ENCODE assay signal across 27 cellular contexts in the genomic region with DNA sequence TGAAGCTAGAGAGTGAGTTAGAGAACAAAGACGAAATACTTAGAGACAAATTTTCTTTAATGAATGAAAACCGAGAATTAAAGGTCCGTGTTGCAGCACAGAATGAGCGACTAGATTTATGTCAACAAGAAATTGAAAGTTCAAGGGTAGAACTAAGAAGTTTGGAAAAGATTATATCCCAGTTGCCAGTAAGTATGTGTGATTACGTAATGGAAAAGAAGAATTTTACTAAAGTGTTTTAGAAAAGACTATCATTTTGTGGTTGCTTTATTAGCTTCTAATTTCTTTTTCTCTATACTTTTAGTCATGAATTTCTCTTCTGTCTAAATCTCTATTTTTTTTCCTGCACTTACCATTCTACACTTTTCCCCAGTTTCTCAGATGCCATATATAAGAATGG.
"Had no signal": no experiment of that assay in that cellular context is flagged by ENCODE, and none has a peak within 500 bp of the region (broad histone marks: within the 10 kb centered on the region; RNA-seq: fewer than 3 reads in every experiment).

No MANE protein-coding gene starts in this region.

- H3K27me3 ChIP-seq: adrenal gland, ascending aorta had no signal

- H3K27ac ChIP-seq: ascending aorta had no signal

- ATAC-seq: activated CD8-positive, alpha-beta T cell treated with anti-CD3 and anti-CD28 coated beads, Interleukin-2, amount 10 ng/mL, durations not matched to agents 7 days and 5 days; activated T-helper 17 cell treated with anti-CD3 and anti-CD28 coated beads, Interleukin-2, amount 50 U/mL, for 72 hours; Panc1; Right ventricle myocardium inferior; T-helper 17 cell; WTC11 had no signal

- H3K9me3 ChIP-seq: adrenal gland, ascending aorta, SK-N-SH had no signal

- H3K4me3 ChIP-seq: adrenal gland, ascending aorta had no signal

- DNase-seq: activated CD4-positive, alpha-beta T cell treated with anti-CD3 and anti-CD28 coated beads for 48 hours; activated CD4-positive, alpha-beta T cell treated with anti-CD3 and anti-CD28 coated beads, Interleukin-2, amount 50 U/mL, for 4 hours; activated CD4-positive, CD25-positive, alpha-beta regulatory T cell treated with anti-CD3 and anti-CD28 coated beads, Interleukin-2, amount 50 U/mL, for 72 hours; activated CD8-positive, alpha-beta T cell treated with anti-CD3 and anti-CD28 coated beads, Interleukin-2, amount 10 ng/mL, durations not matched to agents 7 days and 5 days; activated gamma-delta T cell; activated naive CD4-positive, alpha-beta T cell treated with anti-CD3 and anti-CD28 coated beads for 36 hours; activated naive CD8-positive, alpha-beta T cell treated with anti-CD3 and anti-CD28 coated beads for 36 hours; activated T-cell treated with anti-CD3 and anti-CD28 coated beads, Interleukin-2, amount 50 U/mL, for 48 hours; adrenal gland; Kasumi-1; NCI-H1105 treated with DMSO at 0.1 percent for 48 hours; NCI-H1436 treated with DMSO at 0.1 percent for 48 hours; NCI-H187; NCI-H2081; NCI-H510A treated with DMSO at 0.1 percent for 48 hours; NCI-H69; NK-92 treated with Interleukin-12 subunit alpha and Interleukin-12 subunit beta, amount 100 ng/mL, for 24 hours; OCI-M1; RPMI8226; SK-N-SH; T-helper 17 cell; T-helper 9 cell had no signal

- H3K4me1 ChIP-seq: ascending aorta had no signal

- H3K36me3 ChIP-seq: adrenal gland had no signal
